ENCODE assay signal across 20 cellular contexts in the genomic region with DNA sequence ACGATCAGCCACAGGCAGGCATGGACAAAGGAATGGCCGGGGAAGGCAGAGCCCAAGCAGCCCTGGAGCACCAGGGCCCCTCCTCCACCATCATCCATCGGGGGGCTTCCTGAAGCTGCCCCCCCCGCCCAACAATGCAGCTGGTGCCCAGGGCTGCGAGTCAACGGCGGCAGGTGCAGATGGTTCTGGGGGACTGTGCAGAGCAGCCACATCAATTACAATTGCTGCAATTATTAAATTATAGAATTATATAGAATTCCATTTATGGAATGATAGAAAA. TPM values are rescaled to one million over a fixed set of nuclear protein-coding genes. Genes with fewer than 3 reads are reported as not detected.
DNase-seq lines count a peak whose midpoint lies in the region; ATAC-seq, FAIRE-seq and TF ChIP-seq lines count a peak whose summit lies in the region.
"Had no signal": no experiment of that assay in that cellular context is flagged by ENCODE, and none has a peak within 500 bp of the region (broad histone marks: within the 10 kb centered on the region; RNA-seq: fewer than 3 reads in every experiment).

No MANE protein-coding gene starts in this region.

- H3K4me1 ChIP-seq in heart right ventricle (peaks cover 6 to 76% (median 36%) of the 10 kb centered on the region in 9 donors), left lung (no peaks in the 10 kb centered on the region)

- no peak for FAIRE-seq in frontal cortex (lab: Jason Lieb, UNC)
- FAIRE-seq: GM12878, H1 had no signal

- H3K4me3 ChIP-seq in heart right ventricle = no peak overlapping the region
- no peak overlapping the region for H3K4me3 ChIP-seq in left lung
- H3K4me3 ChIP-seq: BLaER1 treated with 17β-estradiol and CSF1 and Interleukin-3, amounts not matched to agents 10 nM and 100 nM; GM12878 had no signal

- H3K9me3 ChIP-seq in heart right ventricle (no peaks in the 10 kb centered on the region), left lung (no peaks in the 10 kb centered on the region)
- H3K9me3 ChIP-seq: BLaER1 treated with 17β-estradiol and CSF1 and Interleukin-3, amounts not matched to agents 10 nM and 100 nM had no signal

- intact Hi-C loops in cardiac septum (cut with DNase I) = no loop called here
- intact Hi-C loops in heart right ventricle (cut with DNase I) = loop anchor here in 1 of 10 donors (5.0 kb wide), 1 partner anchor 38 kb away; no protein-coding TSS in a partner anchor
- intact Hi-C loops in left lung (cut with DNase I) = no loop called here

- H3K27ac ChIP-seq in heart right ventricle = no peak overlapping the region
- H3K27ac ChIP-seq in left lung = no peak overlapping the region
- H3K27ac ChIP-seq: BLaER1 treated with 17β-estradiol and CSF1 and Interleukin-3, amounts not matched to agents 10 nM and 100 nM had no signal

- no peak overlapping the region for H3K27ac Mint-ChIP-seq in mesothelial cell of epicardium
- H3K27ac Mint-ChIP-seq: CD4-positive, CD25-positive, alpha-beta regulatory T cell; CD8-positive, alpha-beta memory T cell; H9 had no signal

- H3K36me3 Mint-ChIP-seq in mesothelial cell of epicardium = no peaks in the 10 kb centered on the region
- H3K36me3 Mint-ChIP-seq: CD4-positive, CD25-positive, alpha-beta regulatory T cell; CD8-positive, alpha-beta memory T cell had no signal

- no peaks in the 10 kb centered on the region for H3K9me3 Mint-ChIP-seq in mesothelial cell of epicardium
- H3K9me3 Mint-ChIP-seq: CD4-positive, CD25-positive, alpha-beta regulatory T cell; CD8-positive, alpha-beta memory T cell; H9 had no signal

- 90 to 93% methylated on average over 7 of the region's 7 CpGs for WGBS in heart right ventricle, 2 donors

- H3K27me3 ChIP-seq in heart right ventricle (no peaks in the 10 kb centered on the region), left lung (peaks cover 0 to 16% of the 10 kb centered on the region in 2 donors)
- H3K27me3 ChIP-seq: BLaER1 treated with 17β-estradiol and CSF1 and Interleukin-3, amounts not matched to agents 10 nM and 100 nM had no signal

- DNase-seq in cardiac septum (ENCODE audit: low spot score) (peak; percentile 31), heart right ventricle (no peak), NCI-H1436 (lab: John Stamatoyannopoulos, UW) (peak; percentile 56), left lung (peak; percentile 19 to 38), frontal cortex (ENCODE audit: low spot score in 2 of 2) (no peak), NCI-H748 (lab: John Stamatoyannopoulos, UW; ENCODE audit: unreplicated experiment) (no peak), mesothelial cell of epicardium (ENCODE audit: low spot score in 2 of 2, unreplicated experiment in 2 of 2) (no peak)
- DNase-seq: 8988T; CD4-positive, CD25-positive, alpha-beta regulatory T cell; CD8-positive, alpha-beta memory T cell; COR-L47; DMS 273 treated with DMSO at 0.1 percent for 48 hours; DMS53; DND-41; EL; H9 had no signal

- H3K27me3 Mint-ChIP-seq in mesothelial cell of epicardium (ENCODE audit: low read depth) = peaks cover 27% of the 10 kb centered on the region

- H3K4me3 Mint-ChIP-seq in mesothelial cell of epicardium = no peak overlapping the region
- H3K4me3 Mint-ChIP-seq: CD4-positive, CD25-positive, alpha-beta regulatory T cell; CD8-positive, alpha-beta memory T cell; H9 had no signal

- TF ChIP-seq CTCF in heart right ventricle (IDR thresholded peaks at IDR 0.05) (no peak), left lung (IDR thresholded peaks at IDR 0.05) (no peak), mesothelial cell of epicardium (IDR thresholded peaks at IDR 0.05; ENCODE audit: unreplicated experiment) (no peak)

- ATAC-seq in heart right ventricle (no peak), left lung (no peak)
- ATAC-seq: GM12878 had no signal

- H3K4me1 Mint-ChIP-seq in mesothelial cell of epicardium = no peaks in the 10 kb centered on the region
- H3K4me1 Mint-ChIP-seq: CD4-positive, CD25-positive, alpha-beta regulatory T cell; CD8-positive, alpha-beta memory T cell had no signal

- H3K36me3 ChIP-seq in heart right ventricle (peaks cover 0 to 5% (median 0%) of the 10 kb centered on the region in 9 donors), left lung (no peaks in the 10 kb centered on the region)
- H3K36me3 ChIP-seq: BLaER1 treated with 17β-estradiol and CSF1 and Interleukin-3, amounts not matched to agents 10 nM and 100 nM had no signal

RNA-seq across cellular contexts. Expression of a gene that starts 28.3 kb away (rescaled TPM):
- total RNA-seq in cardiac septum (5.8 TPM), heart right ventricle (10 to 100 TPM in 1 of 10 donors, 1 to 10 TPM in 9; 4.3 to 12.2 (median 5.6) TPM), left lung (under 1 TPM in 1 of 2 donors, not detected in 1; 0.10 TPM), frontal cortex (0.82 TPM), mesothelial cell of epicardium (1.1 to 1.4 TPM (median 1.2 TPM) in 3 replicates)
- 10 to 100 TPM in 1 of 2 donors, 1 to 10 TPM in 1; 3.9 to 10.7 TPM for polyA plus RNA-seq in heart right ventricle
- total RNA-seq: CD4-positive, CD25-positive, alpha-beta regulatory T cell; CD8-positive, alpha-beta memory T cell; GM12878; HT-29 had no signal
- polyA plus RNA-seq: CD4-positive, CD25-positive, alpha-beta regulatory T cell; CD8-positive, alpha-beta memory T cell; GM12878 had no signal

Comparison
In these comparisons a context has a peak if more than half of its experiments do, and no peak if none do; other contexts are left out.
1. DNase-seq: peak in cardiac septum (single experiment), NCI-H1436 (single experiment) and left lung (2 of 2); none in heart right ventricle (0 of 2), frontal cortex (0 of 2), NCI-H748 (single experiment) and mesothelial cell of epicardium (0 of 2).